Comparison of ENCODE assay signal across 15 cellular contexts in the genomic region with DNA sequence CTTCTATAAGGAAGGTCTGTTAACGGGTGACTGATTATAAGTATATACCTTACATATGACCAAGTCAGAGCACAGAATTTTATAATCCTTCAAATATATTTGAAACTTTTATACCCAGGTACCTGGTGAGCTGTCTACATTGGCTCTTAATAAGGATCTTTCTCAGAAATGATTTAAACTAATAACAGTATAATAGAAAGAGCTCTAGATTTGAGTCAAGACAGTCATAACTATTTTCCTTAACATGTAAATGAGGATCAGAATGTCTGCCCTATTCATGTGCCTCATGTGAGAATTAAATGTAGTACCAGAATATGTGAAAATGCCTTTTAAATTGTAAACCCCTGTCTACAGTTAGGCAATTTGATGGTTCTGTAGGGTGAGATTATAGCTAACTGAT. TPM values are rescaled to one million over a fixed set of nuclear protein-coding genes. Genes with fewer than 3 reads are reported as not detected.
DNase-seq lines count a peak whose midpoint lies in the region; ATAC-seq, FAIRE-seq and TF ChIP-seq lines count a peak whose summit lies in the region.
"Had no signal": no experiment of that assay in that cellular context is flagged by ENCODE, and none has a peak within 500 bp of the region (broad histone marks: within the 10 kb centered on the region; RNA-seq: fewer than 3 reads in every experiment).

No MANE protein-coding gene starts in this region.

- H3K27me3 ChIP-seq in HepG2 (ENCODE audit: control insufficient read depth in 1 of 2, insufficient read depth in 2 of 2, low read length in 2 of 2) (no peaks in the 10 kb centered on the region), right lobe of liver (no peaks in the 10 kb centered on the region), K562 (ENCODE audit: control insufficient read depth in 2 of 2, insufficient read depth in 2 of 2, low read length in 2 of 2) (no peaks in the 10 kb centered on the region), body of pancreas (no peaks in the 10 kb centered on the region)
- H3K27me3 ChIP-seq: BLaER1 had no signal

- H3K9me3 ChIP-seq in HepG2 (ENCODE audit: low read length), result no peaks in the 10 kb centered on the region
- H3K9me3 ChIP-seq in right lobe of liver, result no peaks in the 10 kb centered on the region
- H3K9me3 ChIP-seq in K562 (replicated peaks; ENCODE audit: control insufficient read depth, insufficient read depth, low read depth, low read length), result no peaks in the 10 kb centered on the region
- H3K9me3 ChIP-seq in body of pancreas, result no peaks in the 10 kb centered on the region
- H3K9me3 ChIP-seq: BLaER1 had no signal

- H2AFZ ChIP-seq in HepG2 (ENCODE audit: low read length) (no peak overlapping the region), K562 (ENCODE audit: low read depth, low read length) (no peak overlapping the region)

- peak; percentile 62 to 80 for ATAC-seq in activated CD4-positive, CD25-positive, alpha-beta regulatory T cell treated with anti-CD3 and anti-CD28 coated beads, Interleukin-2, amount 50 U/mL, for 24 hours
- ATAC-seq in HepG2 (no peak), right lobe of liver (no peak), K562 (no peak), body of pancreas (no peak)
- ATAC-seq: HCT116 had no signal

- H3K9me1 ChIP-seq in K562 (ENCODE audit: control insufficient read depth, insufficient read depth, low read length), result no peaks in the 10 kb centered on the region

- H3K4me2 ChIP-seq in HepG2 (ENCODE audit: low read depth, low read length), result no peak overlapping the region
- H3K4me2 ChIP-seq in K562 (ENCODE audit: insufficient read depth, low read length), result no peak overlapping the region
- H3K4me2 ChIP-seq: BLaER1 had no signal

- H3K9ac ChIP-seq in HepG2 (ENCODE audit: insufficient read depth, low read depth, low read length) (no peak overlapping the region), K562 (ENCODE audit: insufficient read depth in 1 of 2, low read depth in 2 of 2, low read length in 2 of 2) (no peak overlapping the region)
- H3K9ac ChIP-seq: BLaER1 had no signal

- H3K4me3 ChIP-seq in HepG2 (replicated peaks in 1 of 3; ENCODE audit: insufficient read depth in 1 of 3, low read depth in 2 of 3, low read length in 3 of 3), result no peak overlapping the region
- H3K4me3 ChIP-seq in right lobe of liver, result no peak overlapping the region
- no peak overlapping the region for H3K4me3 ChIP-seq in K562
- H3K4me3 ChIP-seq in body of pancreas, result no peak overlapping the region
- H3K4me3 ChIP-seq: BLaER1 had no signal

- H3K27ac ChIP-seq in HepG2 (ENCODE audit: extremely low read length, insufficient read depth, low read length) (no peak overlapping the region), right lobe of liver (no peak overlapping the region), K562 (ENCODE audit: extremely low read depth, low read depth, low read length) (no peak overlapping the region), body of pancreas (no peak overlapping the region)
- H3K27ac ChIP-seq: BLaER1 had no signal

- intact Hi-C loops in HepG2 (cut with micrococcal nuclease; ENCODE audit: unreplicated experiment), result no loop called here
- intact Hi-C loops in right lobe of liver (cut with DNase I), result no loop called here
- intact Hi-C loops in K562 (cut with micrococcal nuclease), result no loop called here
- intact Hi-C loops in body of pancreas (cut with DNase I), result no loop called here

- TF ChIP-seq EP300 in HepG2 (IDR thresholded peaks at IDR 0.05; ENCODE audit: low read depth in 2 of 2, low read length in 2 of 2), result no peak
- no peak for TF ChIP-seq EP300 in HepG2 (CRISPR knock-in tag; IDR thresholded peaks at IDR 0.05; ENCODE audit: borderline replicate concordance)
- TF ChIP-seq EP300 in K562 (IDR thresholded peaks at IDR 0.05; ENCODE audit: low read length), result no peak

- H4K20me1 ChIP-seq in HepG2 (ENCODE audit: insufficient read depth, low read length) (no peaks in the 10 kb centered on the region), K562 (replicated peaks; ENCODE audit: control insufficient read depth, insufficient read depth, low read length) (no peaks in the 10 kb centered on the region)

- in situ Hi-C loops in HepG2 (cut with HindIII; ENCODE audit: extremely low pct_ligation_motif_present, low pct_unique_long_range_greater_than_20kb) (no loop called here), K562 (cut with MboI) (no loop called here)

- POLR2A ChIA-PET in HepG2 (lab: Yijun Ruan, JAX) (no interaction called here), K562 (lab: Yijun Ruan, JAX) (interaction anchor here (0.6 to 4.8 kb wide), 6 partner anchors 10 to 519 kb away, joined by 3 to 32 read pairs (median 6); no protein-coding TSS in a partner anchor)

- peaks cover 8 to 31% of the 10 kb centered on the region in 2 experiments; a peak in 4 of 5 replicates for H3K36me3 ChIP-seq in HepG2 (replicated peaks in 1 of 2; ENCODE audit: control insufficient read depth in 1 of 2, insufficient read depth in 2 of 2, low read length in 2 of 2)
- no peaks in the 10 kb centered on the region for H3K36me3 ChIP-seq in right lobe of liver
- peaks cover 64% of the 10 kb centered on the region; the same call in 2 of the 3 replicates for H3K36me3 ChIP-seq in K562 (ENCODE audit: control insufficient read depth, insufficient read depth, low read length)
- H3K36me3 ChIP-seq in body of pancreas (replicated peaks in 1 of 2; ENCODE audit: insufficient read depth in 1 of 2, low read depth in 2 of 2), result no peaks in the 10 kb centered on the region

- TF ChIP-seq RAD21 in HepG2 (CRISPR knock-in tag; IDR thresholded peaks at IDR 0.05) (no peak), K562 (CRISPR knock-in tag; conservative IDR thresholded peaks at IDR 0.05 in 1 of 2, IDR thresholded peaks at IDR 0.05 in 1 of 2) (no peak)

- FAIRE-seq in HepG2 (lab: Jason Lieb, UNC) (no peak), K562 (lab: Jason Lieb, UNC) (no peak)
- FAIRE-seq: HTR-8/SVneo had no signal

- TF ChIP-seq POLR2A in HepG2 (IDR thresholded peaks at IDR 0.05; ENCODE audit: insufficient read depth in 1 of 2, low read depth in 2 of 2, low read length in 2 of 2) (no peak), right lobe of liver (IDR thresholded peaks at IDR 0.05) (no peak), K562 (conservative IDR thresholded peaks at IDR 0.05) (no peak), body of pancreas (IDR thresholded peaks at IDR 0.05) (no peak)

- 98% methylated on average over 1 of the region's 1 CpG for WGBS in HepG2 (ENCODE audit: low lambda C conversion rate)
- WGBS in right lobe of liver (ENCODE audit: insufficient coverage, low coverage, low lambda C conversion rate, missing lambda C conversion rate), result 100% methylated on average over 1 of the region's 1 CpG
- WGBS in K562 (ENCODE audit: insufficient coverage, low coverage, missing lambda C conversion rate), result 100% methylated on average over 1 of the region's 1 CpG
- 93 to 94% methylated on average over 1 of the region's 1 CpG for WGBS in body of pancreas, 2 donors

- CTCF ChIA-PET in HepG2 (lab: Yijun Ruan, JAX; ENCODE audit: low intra/inter-chr PET ratio, low total read pairs) (no interaction called here), K562 (lab: Yijun Ruan, JAX; ENCODE audit: low intra/inter-chr PET ratio) (no interaction called here)

- no peak for DNase-seq in activated CD4-positive, CD25-positive, alpha-beta regulatory T cell (lab: John Stamatoyannopoulos, UW)
- DNase-seq in HepG2 (ENCODE audit: low spot score), result no peak
- no peak for DNase-seq in right lobe of liver
- DNase-seq in K562 (ENCODE audit: extremely low read depth in 1 of 4, low spot score in 3 of 4), result no peak
- no peak for DNase-seq in inferior parietal cortex (ENCODE audit: extremely low spot score)
- no peak for DNase-seq in body of pancreas
- DNase-seq: 8988T, AML-193, DMS53, GF-D8 had no signal

- no peaks in the 10 kb centered on the region for H3K4me1 ChIP-seq in HepG2 (ENCODE audit: insufficient read depth, low read length)
- H3K4me1 ChIP-seq in right lobe of liver, result no peaks in the 10 kb centered on the region
- no peaks in the 10 kb centered on the region for H3K4me1 ChIP-seq in K562 (replicated peaks in 1 of 2; ENCODE audit: control insufficient read depth in 2 of 2, insufficient read depth in 2 of 2, low read length in 2 of 2)
- H3K4me1 ChIP-seq in body of pancreas, result no peaks in the 10 kb centered on the region

- TF ChIP-seq CTCF in HepG2 (CRISPR knock-in tag; IDR thresholded peaks at IDR 0.05) (no peak), right lobe of liver (IDR thresholded peaks at IDR 0.05) (no peak), K562 (IDR thresholded peaks at IDR 0.05 in 2 of 3, conservative IDR thresholded peaks at IDR 0.05 in 1 of 3; ENCODE audit: insufficient read depth in 2 of 3, low read depth in 1 of 3, low read length in 3 of 3) (no peak), body of pancreas (IDR thresholded peaks at IDR 0.05) (no peak)

- BruUV-seq in HepG2 (replicated peaks; lab: Mats Ljungman, UMichigan) (no TSS peak), K562 (replicated peaks; lab: Mats Ljungman, UMichigan) (TSS peak; percentile 1)

- H3K79me2 ChIP-seq in HepG2 (ENCODE audit: insufficient read depth, low read length) (peaks cover 33% of the 10 kb centered on the region), K562 (ENCODE audit: control insufficient read depth, insufficient read depth, low read length) (peaks cover 27% of the 10 kb centered on the region)

RNA-seq across cellular contexts. Expression of gene CBFB, which starts 14.5 kb away (rescaled TPM):
- 70.8 and 76.0 TPM in 2 replicates for total RNA-seq in HepG2 (2016; rRNA removed; fragmentation: Illumina TruSeq; extraction: Trizol)
- total RNA-seq in HepG2 (2016; cell fraction: cytosol; rRNA removed; fragmentation: Illumina TruSeq; extraction: Trizol; ENCODE audit: low read depth), result 14.1 and 16.3 TPM in 2 replicates
- 66.9 and 69.6 TPM in 2 replicates for total RNA-seq in HepG2 (2016; cell fraction: insoluble cytoplasmic fraction; rRNA removed; fragmentation: Illumina TruSeq; extraction: Trizol)
- total RNA-seq in HepG2 (2016; cell fraction: membrane; rRNA removed; fragmentation: Illumina TruSeq; extraction: Trizol), result 38.3 and 41.2 TPM in 2 replicates
- 31.2 and 35.7 TPM in 2 replicates for total RNA-seq in HepG2 (2016; cell fraction: nucleus; rRNA removed; fragmentation: Illumina TruSeq; extraction: Trizol)
- 15.4 and 22.1 TPM in 2 replicates for polyA plus RNA-seq in HepG2 (2011; rRNA removed)
- polyA plus RNA-seq in HepG2 (2011; cell fraction: cytosol; rRNA removed), result 10.3 and 18.1 TPM in 2 replicates
- 10.2 and 17.3 TPM in 2 replicates for polyA plus RNA-seq in HepG2 (2011; cell fraction: nucleus; rRNA removed)
- 28.7 and 37.3 TPM in 2 replicates for polyA plus RNA-seq in HepG2 (2012)
- polyA plus RNA-seq in HepG2 (2016; cell fraction: cytosol; fragmentation: Illumina TruSeq; extraction: Trizol; ENCODE audit: low read depth), result 7.7 and 8.0 TPM in 2 replicates
- 67.5 and 73.5 TPM in 2 replicates for polyA plus RNA-seq in HepG2 (2016; cell fraction: insoluble cytoplasmic fraction; fragmentation: Illumina TruSeq; extraction: Trizol; ENCODE audit: low read depth)
- 22.4 and 23.1 TPM in 2 replicates for polyA plus RNA-seq in HepG2 (2016; cell fraction: membrane; fragmentation: Illumina TruSeq; extraction: Trizol; ENCODE audit: low read depth)
- 46.0 and 53.1 TPM in 2 replicates for polyA plus RNA-seq in HepG2 (2016; cell fraction: nucleus; fragmentation: Illumina TruSeq; extraction: Trizol; ENCODE audit: insufficient read depth, low read depth)
- 9.6 and 21.2 TPM in 2 replicates for polyA minus RNA-seq in HepG2 (2011; rRNA and poly(A)+ RNA removed; ENCODE audit: low replicate concordance)
- polyA minus RNA-seq in HepG2 (2011; cell fraction: cytosol; rRNA and poly(A)+ RNA removed), result 35.2 and 47.8 TPM in 2 replicates
- 23.3 and 26.0 TPM in 2 replicates for polyA minus RNA-seq in HepG2 (2011; cell fraction: nucleus; rRNA and poly(A)+ RNA removed)
- total RNA-seq in right lobe of liver, result 10 to 100 TPM in 5 of 6 experiments, 1 to 10 TPM in 1; 7.9 to 23.3 (median 18.9) TPM
- 33.0 and 62.9 TPM in 2 replicates for total RNA-seq in K562 (2011; cell fraction: chromatin; rRNA removed; ENCODE audit: low replicate concordance)
- total RNA-seq in K562 (2011; cell fraction: nucleolus; rRNA removed), result 18.7 and 27.0 TPM in 2 replicates
- total RNA-seq in K562 (2011; cell fraction: nucleoplasm; rRNA removed), result 39.3 and 60.0 TPM in 2 replicates
- total RNA-seq in K562 (2014; rRNA removed), result 96.0 and 112 TPM in 2 replicates
- total RNA-seq in K562 (2014; rRNA removed; fragmentation: Illumina TruSeq; extraction: Trizol), result 66.5 and 77.2 TPM in 2 replicates
- 82.4 and 82.7 TPM in 2 replicates for total RNA-seq in K562 (2015; rRNA removed; fragmentation: Illumina TruSeq; extraction: Trizol)
- 78.4 and 79.1 TPM in 2 replicates for total RNA-seq in K562 (2021)
- 39.5 and 51.6 TPM in 2 replicates for polyA plus RNA-seq in K562 (2011; rRNA removed)
- polyA plus RNA-seq in K562 (2011; cell fraction: cytosol; rRNA removed), result 13.4 and 25.1 TPM in 2 replicates
- 11.6 and 16.0 TPM in 2 replicates for polyA plus RNA-seq in K562 (2011; cell fraction: nucleus; rRNA removed)
- polyA plus RNA-seq in K562 (2012), result 45.5 and 88.1 TPM in 2 replicates
- polyA plus RNA-seq in K562 (2014; fragmentation: Illumina TruSeq; extraction: Trizol), result 63.9 and 69.6 TPM in 2 replicates
- polyA plus RNA-seq in K562 (2014; fragmentation: Nextera tagmentation; extraction: Ambion mirVana), result 10 to 100 TPM; 22.0 to 40.7 TPM
- polyA plus RNA-seq in K562 (2014; rRNA removed), result 43.2 and 63.6 TPM in 2 replicates
- 128 and 129 TPM in 2 replicates for polyA minus RNA-seq in K562 (2011; rRNA and poly(A)+ RNA removed)
- polyA minus RNA-seq in K562 (2011; cell fraction: cytosol; rRNA and poly(A)+ RNA removed), result 49.1 and 63.1 TPM in 2 replicates
- 13.6 and 20.1 TPM in 2 replicates for polyA minus RNA-seq in K562 (2011; cell fraction: nucleus; rRNA and poly(A)+ RNA removed)
- total RNA-seq in body of pancreas, result 10 to 100 TPM; 28.0 to 41.9 TPM

RNA-seq across cellular contexts. Expression of gene CES4A, which starts 55.0 kb away (rescaled TPM):
- total RNA-seq in HepG2 (2016; rRNA removed; fragmentation: Illumina TruSeq; extraction: Trizol) (0.09 TPM in 1 of 2 replicates, not detected in the other), right lobe of liver (10 to 100 TPM in 4 of 6 experiments, 1 to 10 TPM in 2; 5.2 to 54.7 (median 15.3) TPM), K562 (2014; rRNA removed) (0.09 TPM in 1 of 2 replicates, not detected in the other), K562 (2014; rRNA removed; fragmentation: Illumina TruSeq; extraction: Trizol) (not detected in 2 replicates), K562 (2015; rRNA removed; fragmentation: Illumina TruSeq; extraction: Trizol) (not detected in 2 replicates), K562 (2021) (0.20 TPM in 1 of 2 replicates, not detected in the other), body of pancreas (10 to 100 TPM; 10.9 to 16.5 TPM)
- total RNA-seq in HepG2 (2016; cell fraction: cytosol; rRNA removed; fragmentation: Illumina TruSeq; extraction: Trizol; ENCODE audit: low read depth), result not detected in 2 replicates
- total RNA-seq in HepG2 (2016; cell fraction: insoluble cytoplasmic fraction; rRNA removed; fragmentation: Illumina TruSeq; extraction: Trizol), result not detected in 2 replicates
- total RNA-seq in HepG2 (2016; cell fraction: membrane; rRNA removed; fragmentation: Illumina TruSeq; extraction: Trizol), result not detected in 2 replicates
- total RNA-seq in HepG2 (2016; cell fraction: nucleus; rRNA removed; fragmentation: Illumina TruSeq; extraction: Trizol), result 0.43 TPM in 1 of 2 replicates, not detected in the other
- polyA plus RNA-seq in HepG2 (2011; rRNA removed) (0.17 and 0.18 TPM in 2 replicates), K562 (2011; rRNA removed) (0.04 and 0.11 TPM in 2 replicates), K562 (2014; fragmentation: Illumina TruSeq; extraction: Trizol) (not detected in 2 replicates), K562 (2014; fragmentation: Nextera tagmentation; extraction: Ambion mirVana) (under 1 TPM in 1 of 2 experiments, not detected in 1; 0.13 TPM), K562 (2014; rRNA removed) (not detected in 2 replicates)
- not detected in 2 replicates for polyA plus RNA-seq in HepG2 (2011; cell fraction: cytosol; rRNA removed)
- polyA plus RNA-seq in HepG2 (2011; cell fraction: nucleus; rRNA removed), result 1.1 and 1.3 TPM in 2 replicates
- polyA plus RNA-seq in HepG2 (2012), result 0.19 and 0.28 TPM in 2 replicates
- polyA plus RNA-seq in HepG2 (2016; cell fraction: cytosol; fragmentation: Illumina TruSeq; extraction: Trizol; ENCODE audit: low read depth), result not detected in 2 replicates
- polyA plus RNA-seq in HepG2 (2016; cell fraction: insoluble cytoplasmic fraction; fragmentation: Illumina TruSeq; extraction: Trizol; ENCODE audit: low read depth), result not detected in 2 replicates
- not detected in 2 replicates for polyA plus RNA-seq in HepG2 (2016; cell fraction: membrane; fragmentation: Illumina TruSeq; extraction: Trizol; ENCODE audit: low read depth)
- 0.24 TPM in 1 of 2 replicates, not detected in the other for polyA plus RNA-seq in HepG2 (2016; cell fraction: nucleus; fragmentation: Illumina TruSeq; extraction: Trizol; ENCODE audit: insufficient read depth, low read depth)
- polyA minus RNA-seq in HepG2 (2011; rRNA and poly(A)+ RNA removed; ENCODE audit: low replicate concordance), result 0.72 TPM in 1 of 2 replicates, not detected in the other
- not detected in 2 replicates for polyA minus RNA-seq in HepG2 (2011; cell fraction: cytosol; rRNA and poly(A)+ RNA removed)
- polyA minus RNA-seq in HepG2 (2011; cell fraction: nucleus; rRNA and poly(A)+ RNA removed), result 0.13 TPM in 1 of 2 replicates, not detected in the other
- total RNA-seq in K562 (2011; cell fraction: chromatin; rRNA removed; ENCODE audit: low replicate concordance), result 0.58 and 1.8 TPM in 2 replicates
- 0.13 and 0.83 TPM in 2 replicates for total RNA-seq in K562 (2011; cell fraction: nucleolus; rRNA removed)
- 0.61 and 1.7 TPM in 2 replicates for total RNA-seq in K562 (2011; cell fraction: nucleoplasm; rRNA removed)
- 0.12 TPM in 1 of 2 replicates, not detected in the other for polyA plus RNA-seq in K562 (2011; cell fraction: cytosol; rRNA removed)
- polyA plus RNA-seq in K562 (2011; cell fraction: nucleus; rRNA removed), result 0.22 and 0.54 TPM in 2 replicates
- 0.03 and 0.10 TPM in 2 replicates for polyA plus RNA-seq in K562 (2012)
- not detected in 2 replicates for polyA minus RNA-seq in K562 (2011; rRNA and poly(A)+ RNA removed)
- not detected in 2 replicates for polyA minus RNA-seq in K562 (2011; cell fraction: cytosol; rRNA and poly(A)+ RNA removed)
- not detected in 2 replicates for polyA minus RNA-seq in K562 (2011; cell fraction: nucleus; rRNA and poly(A)+ RNA removed)
- total RNA-seq: H4 had no signal

Comparison
In these comparisons a context has a peak if more than half of its experiments do, and no peak if none do; other contexts are left out.
1. ATAC-seq: peak in activated CD4-positive, CD25-positive, alpha-beta regulatory T cell treated with anti-CD3 and anti-CD28 coated beads, Interleukin-2, amount 50 U/mL, for 24 hours (2 of 2); none in HepG2 (single experiment), right lobe of liver (0 of 4), K562 (single experiment) and body of pancreas (single experiment).